ENCODE assay signal across 1 cellular context in genomic region chr7:100570954-100571828, GRCh38.
TF ChIP-seq lines count a peak whose summit lies in the region.

No MANE protein-coding gene starts in this region.

TF ChIP-seq in HepG2, 621 proteins besides CTCF, POLR2A, EP300 and RAD21 (continued from another document and continues in another):
- TF ChIP-seq SMYD3 (CRISPR knock-in tag; IDR thresholded peaks at IDR 0.05) (peak; percentile 49; the same call in 1 of the 2 replicates), BRD4 (CRISPR knock-in tag; IDR thresholded peaks at IDR 0.05) (0 out of 2 replicates have a peak, but pooled peaks have one; percentile 51), ZNF773 (CRISPR knock-in tag; IDR thresholded peaks at IDR 0.05; ENCODE audit: borderline replicate concordance) (no peak), BRF2 (CRISPR knock-in tag; IDR thresholded peaks at IDR 0.05) (peak; percentile 17; the same call in 1 of the 2 replicates), JARID2 (CRISPR knock-in tag; IDR thresholded peaks at IDR 0.05; ENCODE audit: insufficient replicate concordance) (no peak), FIP1L1 (IDR thresholded peaks at IDR 0.05; ENCODE audit: borderline replicate concordance, insufficient read depth, low read depth, low read length) (peak; percentile 96), RERE (CRISPR knock-in tag; IDR thresholded peaks at IDR 0.05; ENCODE audit: low read depth) (no peak), REXO4 (CRISPR knock-in tag; IDR thresholded peaks at IDR 0.05; ENCODE audit: borderline replicate concordance) (no peak), MIER3 (CRISPR knock-in tag; IDR thresholded peaks at IDR 0.05; ENCODE audit: borderline replicate concordance) (peak; percentile 20; the same call in 1 of the 2 replicates), ZNF577 (CRISPR knock-in tag; IDR thresholded peaks at IDR 0.05; ENCODE audit: borderline replicate concordance, low read depth) (no peak), DBP (CRISPR knock-in tag; IDR thresholded peaks at IDR 0.05; ENCODE audit: not compliant biosample characterization) (no peak), ZNF646 (CRISPR knock-in tag; IDR thresholded peaks at IDR 0.05) (no peak), KDM5B (CRISPR knock-in tag; IDR thresholded peaks at IDR 0.05; ENCODE audit: borderline replicate concordance) (peak; percentile 52; the same call in 1 of the 2 replicates), ZC3H4 (CRISPR knock-in tag; IDR thresholded peaks at IDR 0.05; ENCODE audit: borderline replicate concordance) (0 out of 2 replicates have a peak, but pooled peaks have one; percentile 61), ZNF101 (CRISPR knock-in tag; IDR thresholded peaks at IDR 0.05; ENCODE audit: borderline replicate concordance, low read depth) (no peak), HMGXB4 (CRISPR knock-in tag; IDR thresholded peaks at IDR 0.05; ENCODE audit: borderline replicate concordance in 1 of 2, low read depth in 1 of 2) (no peak; a peak in 1 of 4 replicates), ZNF383 (CRISPR knock-in tag; IDR thresholded peaks at IDR 0.05; ENCODE audit: borderline replicate concordance) (no peak), TEF (CRISPR knock-in tag; IDR thresholded peaks at IDR 0.05) (no peak), ZNF18 (CRISPR knock-in tag; IDR thresholded peaks at IDR 0.05; ENCODE audit: insufficient replicate concordance) (peak; percentile 32), SALL1 (CRISPR knock-in tag; IDR thresholded peaks at IDR 0.05) (no peak), GPBP1L1 (CRISPR knock-in tag; IDR thresholded peaks at IDR 0.05) (no peak), ZSCAN25 (CRISPR knock-in tag; IDR thresholded peaks at IDR 0.05) (no peak), CC2D1A (CRISPR knock-in tag; IDR thresholded peaks at IDR 0.05) (no peak), SIX1 (CRISPR knock-in tag; IDR thresholded peaks at IDR 0.05; ENCODE audit: borderline replicate concordance) (no peak), AGO1 (IDR thresholded peaks at IDR 0.05; ENCODE audit: low read depth, low read length, poor library complexity, severe bottlenecking) (peak; percentile 100), ZFY (CRISPR knock-in tag; IDR thresholded peaks at IDR 0.05) (no peak), DNMT1 (CRISPR knock-in tag; IDR thresholded peaks at IDR 0.05) (no peak), HMG20A (CRISPR knock-in tag; IDR thresholded peaks at IDR 0.05; ENCODE audit: borderline replicate concordance) (no peak), HOXD1 (CRISPR knock-in tag; IDR thresholded peaks at IDR 0.05) (0 out of 2 replicates have a peak, but pooled peaks have one; percentile 33), ZMYM3 (CRISPR knock-in tag; IDR thresholded peaks at IDR 0.05) (no peak), KLF6 (CRISPR knock-in tag; IDR thresholded peaks at IDR 0.05) (no peak), ZNF724P (CRISPR knock-in tag; IDR thresholded peaks at IDR 0.05; ENCODE audit: borderline replicate concordance) (no peak), TOPORS (CRISPR knock-in tag; IDR thresholded peaks at IDR 0.05) (no peak), ZXDC (CRISPR knock-in tag; IDR thresholded peaks at IDR 0.05) (no peak), NBN (conservative IDR thresholded peaks at IDR 0.05) (no peak)
